8 cellular contexts compared by ENCODE assay signal in genomic region chr11:64916848-64917662, GRCh38. TPM values are rescaled to one million over a fixed set of nuclear protein-coding genes. Genes with fewer than 3 reads are reported as not detected.
DNase-seq lines count a peak whose midpoint lies in the region; ATAC-seq and TF ChIP-seq lines count a peak whose summit lies in the region.

Gene ATG2A, minus strand, starts transcription at chr11:64917209. Its CDS starts 74 bp downstream, at chr11:64917135.

- peak within 1 kb of the TSS; percentile 49 to 96 (median 86) for H3K27ac ChIP-seq in dorsolateral prefrontal cortex
- peak within 1 kb of the TSS; percentile 88 to 94 for H3K27ac ChIP-seq in liver (ENCODE audit: low read depth in 1 of 2, low read length in 2 of 2)

- no peaks in the 10 kb centered on the region for H3K9me3 ChIP-seq in liver (ENCODE audit: control insufficient read depth in 4 of 4, low read length in 3 of 4)

- H3K4me1 ChIP-seq in liver (ENCODE audit: control insufficient read depth in 4 of 4, insufficient read depth in 4 of 4, low read length in 3 of 4): peaks cover 11 to 24% (median 17%) of the 10 kb centered on the region in 4 donors

- H3K36me3 Mint-ChIP-seq in activated CD4-positive, alpha-beta memory T cell treated with anti-CD3 and anti-CD28 coated beads for 36 hours: peaks cover 1% of the 10 kb centered on the region

- no peaks in the 10 kb centered on the region for H3K27me3 Mint-ChIP-seq in activated CD4-positive, alpha-beta memory T cell treated with anti-CD3 and anti-CD28 coated beads for 36 hours

- CTCF ChIA-PET in activated CD4-positive, alpha-beta memory T cell treated with anti-CD3 and anti-CD28 coated beads for 36 hours (lab: Charles Lee): interaction anchor here (1.6 to 2.5 kb wide), 2 partner anchors 29 to 69 kb away, joined by 5 to 6 read pairs; no protein-coding TSS in a partner anchor

- H3K4me3 ChIP-seq in dorsolateral prefrontal cortex (peak within 1 kb of the TSS; percentile 63 to 100 (median 93)), liver (ENCODE audit: low read depth in 1 of 3, low read length in 3 of 3) (peak within 1 kb of the TSS; percentile 64 to 96 (median 83))

- WGBS in liver: under 1% methylated on average over 55 of the region's 55 CpGs

- peak within 1 kb of the TSS; percentile 94 to 100 for H3K9ac ChIP-seq in liver (ENCODE audit: low read depth in 1 of 2, low read length in 2 of 2)

- intact Hi-C loops in activated CD4-positive, alpha-beta memory T cell treated with anti-CD3 and anti-CD28 coated beads for 36 hours (cut with micrococcal nuclease): loop anchor here (1.0 to 5.0 kb wide), 6 partner anchors 8 to 110 kb away; partner anchors contain the start of genes ARL2, EHD1, MAJIN and SNX15
- intact Hi-C loops in dorsolateral prefrontal cortex (cut with DNase I): loop anchor here (1.0 to 5.0 kb wide), 3 partner anchors 8 to 195 kb away; partner anchors contain the start of genes TM7SF2 (in 2 of the 2) and EHD1 (in 1 of the 2)

- H3K4me3 Mint-ChIP-seq in activated CD4-positive, alpha-beta memory T cell treated with anti-CD3 and anti-CD28 coated beads for 36 hours: peak within 1 kb of the TSS; percentile 94

- ATAC-seq in GM19438 (IDR thresholded peaks at IDR 0.05; ENCODE audit: low read depth, unreplicated experiment): peak; percentile 94
- ATAC-seq in HG03575 (IDR thresholded peaks at IDR 0.05; ENCODE audit: extremely low read depth, insufficient number of reproducible peaks, low FRiP score, unreplicated experiment): peak; percentile 88

- no peaks in the 10 kb centered on the region for H3K9me3 Mint-ChIP-seq in activated CD4-positive, alpha-beta memory T cell treated with anti-CD3 and anti-CD28 coated beads for 36 hours

- peak in 1 of 2 donors; percentile 50 for TF ChIP-seq RAD21 in liver (IDR thresholded peaks at IDR 0.05)

- POLR2A ChIA-PET in activated CD4-positive, alpha-beta memory T cell treated with anti-CD3 and anti-CD28 coated beads for 36 hours (lab: Charles Lee): interaction anchor here (1.0 kb wide), 1 partner anchor 58 kb away, joined by 4 read pairs; no protein-coding TSS in a partner anchor

- DNase-seq in CD1c-positive myeloid dendritic cell (ENCODE audit: extremely low spot score) (peak; percentile 99), NCI-H82 treated with DMSO at 0.1 percent for 48 hours (lab: John Stamatoyannopoulos, UW; ENCODE audit: unreplicated experiment) (peak; percentile 97), dorsolateral prefrontal cortex (peak; percentile 97 to 99 (median 99))
- DNase-seq in activated CD4-positive, alpha-beta memory T cell treated with anti-CD3 and anti-CD28 coated beads for 36 hours: peak; percentile 99
- peak; percentile 99 for DNase-seq in stimulated activated CD4-positive, alpha-beta T cell treated with anti-CD3 and anti-CD28 coated beads, Interleukin-4, amount 100 ng/mL, for 24 hours

- peaks cover 9 to 20% (median 15%) of the 10 kb centered on the region in 4 donors for H3K36me3 ChIP-seq in liver (ENCODE audit: control insufficient read depth in 4 of 4, insufficient read depth in 3 of 4, low read depth in 1 of 4, low read length in 3 of 4)

- peak within 1 kb of the TSS; percentile 86 for H3K27ac Mint-ChIP-seq in activated CD4-positive, alpha-beta memory T cell treated with anti-CD3 and anti-CD28 coated beads for 36 hours

- TF ChIP-seq CTCF in dorsolateral prefrontal cortex (IDR thresholded peaks at IDR 0.05 in 54 of 56, conservative IDR thresholded peaks at IDR 0.05 in 2 of 56; ENCODE audit: low read depth in 1 of 56, partially characterized antibody in 56 of 56): peak in 25 of 56 donors; percentile 7 to 63 (median 26)
- TF ChIP-seq CTCF in liver (IDR thresholded peaks at IDR 0.05; ENCODE audit: low read depth, low read length, missing input control): no peak

- no peaks in the 10 kb centered on the region for H3K27me3 ChIP-seq in dorsolateral prefrontal cortex
- H3K27me3 ChIP-seq in liver (ENCODE audit: control insufficient read depth in 4 of 4, insufficient read depth in 4 of 4, low read length in 3 of 4): no peaks in the 10 kb centered on the region

- peaks cover 26% of the 10 kb centered on the region for H3K4me1 Mint-ChIP-seq in activated CD4-positive, alpha-beta memory T cell treated with anti-CD3 and anti-CD28 coated beads for 36 hours (ENCODE audit: low read depth)

TF ChIP-seq in liver, 16 proteins besides CTCF, POLR2A, EP300 and RAD21:
- TF ChIP-seq YY1 (IDR thresholded peaks at IDR 0.05) (peak; percentile 66), TAF1 (conservative IDR thresholded peaks at IDR 0.05) (peak; percentile 82), JUND (IDR thresholded peaks at IDR 0.05) (peak; percentile 81 to 87), HNF4A (conservative IDR thresholded peaks at IDR 0.05) (peak; percentile 69 to 71), NR2F2 (IDR thresholded peaks at IDR 0.05) (peak; percentile 96), FOXA1 (IDR thresholded peaks at IDR 0.05) (no peak), SP1 (IDR thresholded peaks at IDR 0.05) (peak; percentile 96), REST (IDR thresholded peaks at IDR 0.05) (peak; percentile 33), ATF3 (IDR thresholded peaks at IDR 0.05) (no peak), GABPA (IDR thresholded peaks at IDR 0.05 in 1 of 2, conservative IDR thresholded peaks at IDR 0.05 in 1 of 2) (peak in 1 of 2 donors; percentile 71), RXRA (IDR thresholded peaks at IDR 0.05) (peak; percentile 71 to 73), EGR1 (IDR thresholded peaks at IDR 0.05; ENCODE audit: low read depth in 2 of 2) (peak; percentile 83 to 92), HNF4G (IDR thresholded peaks at IDR 0.05) (no peak)
- TF ChIP-seq, protein P1, sequence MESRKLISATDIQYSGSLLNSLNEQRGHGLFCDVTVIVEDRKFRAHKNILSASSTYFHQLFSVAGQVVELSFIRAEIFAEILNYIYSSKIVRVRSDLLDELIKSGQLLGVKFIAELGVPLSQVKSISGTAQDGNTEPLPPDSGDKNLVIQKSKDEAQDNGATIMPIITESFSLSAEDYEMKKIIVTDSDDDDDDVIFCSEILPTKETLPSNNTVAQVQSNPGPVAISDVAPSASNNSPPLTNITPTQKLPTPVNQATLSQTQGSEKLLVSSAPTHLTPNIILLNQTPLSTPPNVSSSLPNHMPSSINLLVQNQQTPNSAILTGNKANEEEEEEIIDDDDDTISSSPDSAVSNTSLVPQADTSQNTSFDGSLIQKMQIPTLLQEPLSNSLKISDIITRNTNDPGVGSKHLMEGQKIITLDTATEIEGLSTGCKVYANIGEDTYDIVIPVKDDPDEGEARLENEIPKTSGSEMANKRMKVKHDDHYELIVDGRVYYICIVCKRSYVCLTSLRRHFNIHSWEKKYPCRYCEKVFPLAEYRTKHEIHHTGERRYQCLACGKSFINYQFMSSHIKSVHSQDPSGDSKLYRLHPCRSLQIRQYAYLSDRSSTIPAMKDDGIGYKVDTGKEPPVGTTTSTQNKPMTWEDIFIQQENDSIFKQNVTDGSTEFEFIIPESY (IDR thresholded peaks at IDR 0.05): no peak
- TF ChIP-seq, protein P2, sequence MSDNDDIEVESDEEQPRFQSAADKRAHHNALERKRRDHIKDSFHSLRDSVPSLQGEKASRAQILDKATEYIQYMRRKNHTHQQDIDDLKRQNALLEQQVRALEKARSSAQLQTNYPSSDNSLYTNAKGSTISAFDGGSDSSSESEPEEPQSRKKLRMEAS (IDR thresholded peaks at IDR 0.05): peak; percentile 99

RNA-seq across cellular contexts. Expression of gene ATG2A, which starts in this region (rescaled TPM):
- total RNA-seq in activated CD4-positive, alpha-beta memory T cell treated with anti-CD3 and anti-CD28 coated beads for 36 hours: 10 to 100 TPM; 20.2 to 20.5 TPM
- total RNA-seq in dorsolateral prefrontal cortex: 10 to 100 TPM; 21.4 to 47.9 (median 34.8) TPM
- 10 to 100 TPM; 18.3 to 27.8 TPM for total RNA-seq in liver
- 10 to 100 TPM; 15.6 to 34.1 TPM for polyA plus RNA-seq in liver

Comparison
In these comparisons a context has a peak if more than half of its experiments do, and no peak if none do; other contexts are left out.
1. Peak in every context shown above with its lines: DNase-seq, ATAC-seq, H3K4me3 ChIP-seq and H3K27ac ChIP-seq.